In genomic region chr14:65131176-65131765, GRCh38 we compare ENCODE assay signal across 14 cellular contexts. TPM values are rescaled to one million over a fixed set of nuclear protein-coding genes. Genes with fewer than 3 reads are reported as not detected.
DNase-seq lines count a peak whose midpoint lies in the region; ATAC-seq, FAIRE-seq and TF ChIP-seq lines count a peak whose summit lies in the region.
"Had no signal": no experiment of that assay in that cellular context is flagged by ENCODE, and none has a peak within 500 bp of the region (broad histone marks: within the 10 kb centered on the region; RNA-seq: fewer than 3 reads in every experiment).

No MANE protein-coding gene starts in this region.

- H3K27me3 ChIP-seq in PC-9 (ENCODE audit: insufficient read depth, low read depth), result no peaks in the 10 kb centered on the region
- H3K27me3 ChIP-seq: neural progenitor cell had no signal

- CTCF ChIA-PET in activated CD8-positive, alpha-beta T cell treated with anti-CD3 and anti-CD28 coated beads for 36 hours (lab: Charles Lee), result no interaction called here
- CTCF ChIA-PET in activated CD8-positive, alpha-beta T cell treated with anti-CD3 and anti-CD28 coated beads, Interleukin-2, amount 10 ng/mL, durations not matched to agents 7 days and 5 days (lab: Charles Lee), result no interaction called here
- CTCF ChIA-PET in PC-9 (lab: Charles Lee), result no interaction called here

- BruUV-seq in PC-9 (replicated peaks; lab: Mats Ljungman, UMichigan), result no TSS peak

- H3K79me2 ChIP-seq in PC-9 (ENCODE audit: low read depth), result no peaks in the 10 kb centered on the region

- no peaks in the 10 kb centered on the region for H3K36me3 Mint-ChIP-seq in activated CD8-positive, alpha-beta T cell treated with anti-CD3 and anti-CD28 coated beads for 36 hours (ENCODE audit: low read depth)
- H3K36me3 Mint-ChIP-seq in activated CD8-positive, alpha-beta T cell treated with anti-CD3 and anti-CD28 coated beads, Interleukin-2, amount 10 ng/mL, durations not matched to agents 7 days and 5 days (ENCODE audit: low read depth), result no peaks in the 10 kb centered on the region
- H3K36me3 Mint-ChIP-seq: neural progenitor cell had no signal

- H3K9me3 ChIP-seq in PC-9 (ENCODE audit: insufficient read depth, low read depth), result no peaks in the 10 kb centered on the region

- no peak overlapping the region for H3K4me2 ChIP-seq in PC-9
- H3K4me2 ChIP-seq: neural progenitor cell had no signal

- POLR2A ChIA-PET in activated CD8-positive, alpha-beta T cell treated with anti-CD3 and anti-CD28 coated beads for 36 hours (lab: Charles Lee), result no interaction called here
- POLR2A ChIA-PET in activated CD8-positive, alpha-beta T cell treated with anti-CD3 and anti-CD28 coated beads, Interleukin-2, amount 10 ng/mL, durations not matched to agents 7 days and 5 days (lab: Charles Lee), result no interaction called here
- POLR2A ChIA-PET in PC-9 (lab: Charles Lee; ENCODE audit: unreplicated experiment), result no interaction called here

- H3K27me3 Mint-ChIP-seq in activated CD8-positive, alpha-beta T cell treated with anti-CD3 and anti-CD28 coated beads for 36 hours, result no peaks in the 10 kb centered on the region
- peaks cover 8% of the 10 kb centered on the region for H3K27me3 Mint-ChIP-seq in activated CD8-positive, alpha-beta T cell treated with anti-CD3 and anti-CD28 coated beads, Interleukin-2, amount 10 ng/mL, durations not matched to agents 7 days and 5 days (ENCODE audit: low read depth)

- H3K27ac Mint-ChIP-seq in activated CD8-positive, alpha-beta T cell treated with anti-CD3 and anti-CD28 coated beads for 36 hours, result no peak overlapping the region
- no peak overlapping the region for H3K27ac Mint-ChIP-seq in activated CD8-positive, alpha-beta T cell treated with anti-CD3 and anti-CD28 coated beads, Interleukin-2, amount 10 ng/mL, durations not matched to agents 7 days and 5 days
- H3K27ac Mint-ChIP-seq: neural progenitor cell had no signal

- no peaks in the 10 kb centered on the region for H3K36me3 ChIP-seq in PC-9 (ENCODE audit: low read depth)
- H3K36me3 ChIP-seq: neural progenitor cell had no signal

- peaks cover 14% of the 10 kb centered on the region; the same call in 1 of the 2 replicates for H3F3A ChIP-seq in PC-9 (ENCODE audit: insufficient read depth, low read depth)

- no peak for DNase-seq in activated CD8-positive, alpha-beta T cell treated with anti-CD3 and anti-CD28 coated beads for 36 hours
- no peak for DNase-seq in activated CD8-positive, alpha-beta T cell treated with anti-CD3 and anti-CD28 coated beads, Interleukin-2, amount 10 ng/mL, durations not matched to agents 7 days and 5 days
- DNase-seq in PC-9 (peak; percentile 15 to 96), foreskin fibroblast (peak; percentile 7 to 18), urothelium cell line (ENCODE audit: low spot score) (peak; percentile 66), GM12892 (ENCODE audit: insufficient read length) (no peak), GM19239 (ENCODE audit: insufficient read length, low spot score) (no peak)
- DNase-seq: anterior cingulate cortex; NCI-H1105; stimulated activated CD4-positive, alpha-beta T cell treated with anti-CD3 and anti-CD28 coated beads, Interleukin-1b, Interleukin-23, amount 100 ng/mL, for 48 hours; stimulated activated naive CD4-positive, alpha-beta T cell treated with Interleukin-2 at 50 U/mL for 16 hours; T-helper 2 cell had no signal

- intact Hi-C loops in activated CD8-positive, alpha-beta T cell treated with anti-CD3 and anti-CD28 coated beads for 36 hours (cut with micrococcal nuclease), result no loop called here
- intact Hi-C loops in PC-9 (cut with micrococcal nuclease; ENCODE audit: unreplicated experiment), result no loop called here

- peak overlapping the region; percentile 55 for H3K27ac ChIP-seq in PC-9
- H3K27ac ChIP-seq: neural progenitor cell had no signal

- H3K9me3 Mint-ChIP-seq in activated CD8-positive, alpha-beta T cell treated with anti-CD3 and anti-CD28 coated beads for 36 hours, result no peaks in the 10 kb centered on the region
- H3K9me3 Mint-ChIP-seq in activated CD8-positive, alpha-beta T cell treated with anti-CD3 and anti-CD28 coated beads, Interleukin-2, amount 10 ng/mL, durations not matched to agents 7 days and 5 days (ENCODE audit: insufficient read depth), result no peaks in the 10 kb centered on the region
- H3K9me3 Mint-ChIP-seq: neural progenitor cell had no signal

- no peak overlapping the region for H2AFZ ChIP-seq in PC-9
- H2AFZ ChIP-seq: neural progenitor cell had no signal

- peak; percentile 49 for ATAC-seq in activated CD8-positive, alpha-beta T cell treated with anti-CD3 and anti-CD28 coated beads for 36 hours
- no peak for ATAC-seq in activated CD8-positive, alpha-beta T cell treated with anti-CD3 and anti-CD28 coated beads, Interleukin-2, amount 10 ng/mL, durations not matched to agents 7 days and 5 days
- ATAC-seq in HG03196 (IDR thresholded peaks at IDR 0.05; ENCODE audit: unreplicated experiment), result no peak

- H3K4me3 Mint-ChIP-seq in activated CD8-positive, alpha-beta T cell treated with anti-CD3 and anti-CD28 coated beads for 36 hours, result no peak overlapping the region
- no peak overlapping the region for H3K4me3 Mint-ChIP-seq in activated CD8-positive, alpha-beta T cell treated with anti-CD3 and anti-CD28 coated beads, Interleukin-2, amount 10 ng/mL, durations not matched to agents 7 days and 5 days
- H3K4me3 Mint-ChIP-seq: neural progenitor cell had no signal

- H3K4me1 ChIP-seq in PC-9 (replicated peaks; ENCODE audit: insufficient read depth), result no peaks in the 10 kb centered on the region; the same call in 1 of the 2 replicates
- H3K4me1 ChIP-seq: neural progenitor cell had no signal

- TF ChIP-seq CTCF in activated CD8-positive, alpha-beta T cell treated with anti-CD3 and anti-CD28 coated beads for 36 hours (IDR thresholded peaks at IDR 0.05), result no peak
- TF ChIP-seq CTCF in PC-9 (conservative IDR thresholded peaks at IDR 0.05) (no peak), foreskin fibroblast (IDR thresholded peaks at IDR 0.05; ENCODE audit: low read depth, low read length) (no peak)

- H3K4me3 ChIP-seq in PC-9 (no peak overlapping the region), foreskin fibroblast (ENCODE audit: low read depth in 1 of 2, low read length in 2 of 2) (no peak overlapping the region)
- H3K4me3 ChIP-seq: neural progenitor cell had no signal

- H3K4me1 Mint-ChIP-seq in activated CD8-positive, alpha-beta T cell treated with anti-CD3 and anti-CD28 coated beads for 36 hours (ENCODE audit: low read depth), result peaks cover 5% of the 10 kb centered on the region
- H3K4me1 Mint-ChIP-seq in activated CD8-positive, alpha-beta T cell treated with anti-CD3 and anti-CD28 coated beads, Interleukin-2, amount 10 ng/mL, durations not matched to agents 7 days and 5 days (ENCODE audit: low read depth), result peaks cover 5% of the 10 kb centered on the region
- H3K4me1 Mint-ChIP-seq: neural progenitor cell had no signal

- no peak for TF ChIP-seq POLR2A in GM12892 (IDR thresholded peaks at IDR 0.05; ENCODE audit: low read depth, low read length)

- no peaks in the 10 kb centered on the region for H4K20me1 ChIP-seq in PC-9 (ENCODE audit: insufficient read depth)

- no peaks in the 10 kb centered on the region for H3K9me2 ChIP-seq in PC-9 (ENCODE audit: insufficient read depth)

- FAIRE-seq in urothelium cell line (lab: Jason Lieb, UNC) (peak; percentile 95), GM12892 (lab: Jason Lieb, UNC) (no peak), GM19239 (lab: Jason Lieb, UNC) (no peak)

RNA-seq across cellular contexts. Expression of gene MAX, which starts 29.0 kb away (rescaled TPM):
- total RNA-seq in activated CD8-positive, alpha-beta T cell treated with anti-CD3 and anti-CD28 coated beads for 36 hours, result 10 to 100 TPM; 92.6 to 92.8 TPM
- total RNA-seq in activated CD8-positive, alpha-beta T cell treated with anti-CD3 and anti-CD28 coated beads, Interleukin-2, amount 10 ng/mL, durations not matched to agents 7 days and 5 days, result 100 to 1,000 TPM; 132 to 134 TPM
- total RNA-seq in PC-9 (2021), result 76.1 and 84.1 TPM in 2 replicates
- 44.2 TPM for polyA plus RNA-seq in GM12892 (2012; ENCODE audit: missing spikeins)

Comparison
In these comparisons a context has a peak if more than half of its experiments do, and no peak if none do; other contexts are left out.
1. DNase-seq: peak in PC-9 (2 of 2), foreskin fibroblast (2 of 2) and urothelium cell line (single experiment); none in activated CD8-positive, alpha-beta T cell treated with anti-CD3 and anti-CD28 coated beads for 36 hours (single experiment), activated CD8-positive, alpha-beta T cell treated with anti-CD3 and anti-CD28 coated beads, Interleukin-2, amount 10 ng/mL, durations not matched to agents 7 days and 5 days (single experiment), GM12892 (single experiment) and GM19239 (single experiment).